24 cellular contexts compared by ENCODE assay signal in the genomic region with DNA sequence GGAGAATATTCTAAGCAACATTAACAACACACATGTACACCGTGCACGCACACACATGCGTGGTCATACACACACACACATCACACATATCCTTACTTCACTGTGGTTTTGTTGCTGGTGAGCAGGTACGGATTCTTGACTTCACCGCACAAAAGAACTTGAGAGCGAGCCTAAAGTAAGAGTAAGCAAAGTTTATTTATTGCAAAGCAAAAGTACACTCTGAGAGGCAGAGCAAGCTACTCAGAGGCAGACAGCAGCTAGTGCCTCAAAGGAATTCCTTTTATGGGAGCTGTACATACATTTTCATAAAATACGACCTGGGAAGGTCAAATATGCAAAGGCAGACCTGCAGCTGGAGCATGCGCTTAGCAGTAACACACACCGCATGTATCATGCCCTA. TPM values are rescaled to one million over a fixed set of nuclear protein-coding genes. Genes with fewer than 3 reads are reported as not detected.
"Had no signal": no experiment of that assay in that cellular context is flagged by ENCODE, and none has a peak within 500 bp of the region (broad histone marks: within the 10 kb centered on the region; RNA-seq: fewer than 3 reads in every experiment).

No MANE protein-coding gene starts in this region.

- H3K27ac ChIP-seq: body of pancreas, cardiac muscle cell, left ventricle myocardium inferior, transverse colon had no signal

- FAIRE-seq: endometrium, kidney, small intestine had no signal

- H3K27ac Mint-ChIP-seq: activated naive CD8-positive, alpha-beta T cell treated with anti-CD3 and anti-CD28 coated beads, Interleukin-2, amount 50 U/mL, for 24 hours; activated T-helper 1 cell treated with anti-CD3 and anti-CD28 coated beads, Interleukin-12 subunit alpha, Interleukin-12 subunit beta, Interleukin-2, Interleukin-4 antibody, amounts not matched to agents 30 ng/mL and 10 ng/mL and 1 ng/mL, durations not matched to agents 14 hours and 24 hours and 36 hours; natural killer cell treated with Interleukin-12 subunit alpha and Interleukin-12 subunit beta and Interleukin-15 and Interleukin-18, amount 100 ng/mL, for 72 hours; stimulated activated effector memory CD8-positive, alpha-beta T cell treated with anti-CD3 and anti-CD28 coated beads, Interleukin-12 subunit alpha, Interleukin-12 subunit beta, amount 100 ng/mL, for 72 hours had no signal

- H3K27me3 ChIP-seq: body of pancreas, cardiac muscle cell, transverse colon had no signal

- H3K9me3 ChIP-seq: body of pancreas, left ventricle myocardium inferior, transverse colon had no signal

- H3K36me3 ChIP-seq: cardiac muscle cell, left ventricle myocardium inferior, transverse colon had no signal

- H3K4me1 Mint-ChIP-seq: activated naive CD8-positive, alpha-beta T cell treated with anti-CD3 and anti-CD28 coated beads, Interleukin-2, amount 50 U/mL, for 24 hours; stimulated activated effector memory CD8-positive, alpha-beta T cell treated with anti-CD3 and anti-CD28 coated beads, Interleukin-12 subunit alpha, Interleukin-12 subunit beta, amount 100 ng/mL, for 72 hours had no signal

- H3K36me3 Mint-ChIP-seq: natural killer cell treated with Interleukin-12 subunit alpha and Interleukin-12 subunit beta and Interleukin-15 and Interleukin-18, amount 100 ng/mL, for 72 hours; stimulated activated effector memory CD8-positive, alpha-beta T cell treated with anti-CD3 and anti-CD28 coated beads, Interleukin-12 subunit alpha, Interleukin-12 subunit beta, amount 100 ng/mL, for 72 hours had no signal

- ATAC-seq: activated naive CD8-positive, alpha-beta T cell treated with anti-CD3 and anti-CD28 coated beads, Interleukin-2, amount 50 U/mL, for 24 hours; body of pancreas; natural killer cell treated with Interleukin-12 subunit alpha and Interleukin-12 subunit beta and Interleukin-15 and Interleukin-18, amount 100 ng/mL, for 72 hours; sciatic nerve had no signal

- H3K4me1 ChIP-seq: body of pancreas, left ventricle myocardium inferior, transverse colon had no signal

- DNase-seq: activated CD4-positive, alpha-beta T cell treated with anti-CD3 and anti-CD28 coated beads for 4 hours; activated CD4-positive, alpha-beta T cell treated with anti-CD3 and anti-CD28 coated beads, Interleukin-2, amount 50 U/mL, for 48 hours; activated CD4-positive, CD25-positive, alpha-beta regulatory T cell; activated gamma-delta T cell; activated naive CD4-positive, alpha-beta T cell treated with anti-CD3 and anti-CD28 coated beads, Interleukin-2, amount 50 U/mL, for 16 hours; activated naive CD8-positive, alpha-beta T cell treated with anti-CD3 and anti-CD28 coated beads, Interleukin-2, amount 50 U/mL, for 24 hours; activated T-cell treated with anti-CD3 and anti-CD28 coated beads for 4 hours; anterior cingulate cortex; body of pancreas; foreskin fibroblast; kidney; left ventricle myocardium inferior; midbrain; small intestine; stimulated activated CD4-positive, alpha-beta T cell treated with anti-CD3 and anti-CD28 coated beads, Interleukin-2, amount 100 ng/mL, for 24 hours; T1000; transverse colon had no signal

- H3K4me3 ChIP-seq: body of pancreas, cardiac muscle cell, left ventricle myocardium inferior, transverse colon had no signal

- H3K9me3 Mint-ChIP-seq: activated naive CD8-positive, alpha-beta T cell treated with anti-CD3 and anti-CD28 coated beads, Interleukin-2, amount 50 U/mL, for 24 hours; activated T-helper 1 cell treated with anti-CD3 and anti-CD28 coated beads, Interleukin-12 subunit alpha, Interleukin-12 subunit beta, Interleukin-2, Interleukin-4 antibody, amounts not matched to agents 30 ng/mL and 10 ng/mL and 1 ng/mL, durations not matched to agents 14 hours and 24 hours and 36 hours; natural killer cell treated with Interleukin-12 subunit alpha and Interleukin-12 subunit beta and Interleukin-15 and Interleukin-18, amount 100 ng/mL, for 72 hours; stimulated activated effector memory CD8-positive, alpha-beta T cell treated with anti-CD3 and anti-CD28 coated beads, Interleukin-12 subunit alpha, Interleukin-12 subunit beta, amount 100 ng/mL, for 72 hours had no signal

- H3K27me3 Mint-ChIP-seq: natural killer cell treated with Interleukin-12 subunit alpha and Interleukin-12 subunit beta and Interleukin-15 and Interleukin-18, amount 100 ng/mL, for 72 hours had no signal

- H3K4me3 Mint-ChIP-seq: activated naive CD8-positive, alpha-beta T cell treated with anti-CD3 and anti-CD28 coated beads, Interleukin-2, amount 50 U/mL, for 24 hours; activated T-helper 1 cell treated with anti-CD3 and anti-CD28 coated beads, Interleukin-12 subunit alpha, Interleukin-12 subunit beta, Interleukin-2, Interleukin-4 antibody, amounts not matched to agents 30 ng/mL and 10 ng/mL and 1 ng/mL, durations not matched to agents 14 hours and 24 hours and 36 hours; natural killer cell treated with Interleukin-12 subunit alpha and Interleukin-12 subunit beta and Interleukin-15 and Interleukin-18, amount 100 ng/mL, for 72 hours; stimulated activated effector memory CD8-positive, alpha-beta T cell treated with anti-CD3 and anti-CD28 coated beads, Interleukin-12 subunit alpha, Interleukin-12 subunit beta, amount 100 ng/mL, for 72 hours had no signal

RNA-seq across cellular contexts. Expression of gene GPR37, which starts 16.3 kb away (rescaled TPM):
- total RNA-seq: activated T-helper 1 cell treated with anti-CD3 and anti-CD28 coated beads, Interleukin-12 subunit alpha, Interleukin-12 subunit beta, Interleukin-2, Interleukin-4 antibody, amounts not matched to agents 30 ng/mL and 10 ng/mL and 1 ng/mL, durations not matched to agents 14 hours and 24 hours and 36 hours; left ventricle myocardium inferior; natural killer cell treated with Interleukin-12 subunit alpha and Interleukin-12 subunit beta and Interleukin-15 and Interleukin-18, amount 100 ng/mL, for 72 hours; T-helper 1 cell treated with Interleukin-12 subunit alpha and Interleukin-12 subunit beta and Interleukin-4 antibody, amounts not matched to agents 30 ng/mL and 1 ng/mL, for 36 hours had no signal
